ENCODE assay signal across 11 cellular contexts in genomic region chr7:158810846-158811245, GRCh38. TPM values are rescaled to one million over a fixed set of nuclear protein-coding genes. Genes with fewer than 3 reads are reported as not detected.
A peak's percentile ranks its signal among the peaks of the same experiment; 100 is the strongest.
DNase-seq lines count a peak whose midpoint lies in the region; ATAC-seq and TF ChIP-seq lines count a peak whose summit lies in the region.
"Had no signal": no experiment of that assay in that cellular context is flagged by ENCODE, and none has a peak within 500 bp of the region (broad histone marks: within the 10 kb centered on the region; RNA-seq: fewer than 3 reads in every experiment).

No MANE protein-coding gene starts in this region.

- H3K27me3 ChIP-seq in breast epithelium = no peaks in the 10 kb centered on the region
- H3K27me3 ChIP-seq in naive thymus-derived CD4-positive, alpha-beta T cell (ENCODE audit: control insufficient read depth in 2 of 2, insufficient read depth in 2 of 2, low read length in 2 of 2) = no peaks in the 10 kb centered on the region
- no peaks in the 10 kb centered on the region for H3K27me3 ChIP-seq in upper lobe of right lung

- TSS peak; percentile 60 for BruUV-seq in MCF 10A (replicated peaks; lab: Mats Ljungman, UMichigan)

- TF ChIP-seq CTCF in MCF 10A (IDR thresholded peaks at IDR 0.05; ENCODE audit: unreplicated experiment) (no peak), breast epithelium (IDR thresholded peaks at IDR 0.05) (no peak), upper lobe of right lung (IDR thresholded peaks at IDR 0.05) (no peak)

- no peaks in the 10 kb centered on the region for H3K9me3 Mint-ChIP-seq in MCF 10A (ENCODE audit: unreplicated experiment)
- H3K9me3 Mint-ChIP-seq in activated naive CD8-positive, alpha-beta T cell treated with anti-CD3 and anti-CD28 coated beads, Interleukin-2, amount 50 U/mL, for 24 hours = no peaks in the 10 kb centered on the region
- H3K9me3 Mint-ChIP-seq in naive thymus-derived CD4-positive, alpha-beta T cell = peaks cover 0 to 9% (median 0%) of the 10 kb centered on the region in 11 donors

- H3K36me3 ChIP-seq in breast epithelium (no peaks in the 10 kb centered on the region), upper lobe of right lung (peaks cover 4% of the 10 kb centered on the region)
- H3K36me3 ChIP-seq in naive thymus-derived CD4-positive, alpha-beta T cell (ENCODE audit: control insufficient read depth in 2 of 3, insufficient read depth in 3 of 3, low read length in 3 of 3) = peaks cover 0 to 17% (median 3%) of the 10 kb centered on the region in 3 experiments

- no peak overlapping the region for H3K4me3 ChIP-seq in breast epithelium
- H3K4me3 ChIP-seq in naive thymus-derived CD4-positive, alpha-beta T cell (ENCODE audit: low read length) = no peak overlapping the region
- H3K4me3 ChIP-seq in upper lobe of right lung = no peak overlapping the region

- peak overlapping the region; percentile 26 for H3K4me3 Mint-ChIP-seq in MCF 10A (ENCODE audit: unreplicated experiment)
- H3K4me3 Mint-ChIP-seq in activated naive CD8-positive, alpha-beta T cell treated with anti-CD3 and anti-CD28 coated beads, Interleukin-2, amount 50 U/mL, for 24 hours = peak overlapping the region; percentile 64
- peak overlapping the region; percentile 30 to 87 (median 68) for H3K4me3 Mint-ChIP-seq in naive thymus-derived CD4-positive, alpha-beta T cell

- H3K9me3 ChIP-seq in breast epithelium = no peaks in the 10 kb centered on the region
- H3K9me3 ChIP-seq in naive thymus-derived CD4-positive, alpha-beta T cell (ENCODE audit: control insufficient read depth in 2 of 3, low read length in 3 of 3) = no peaks in the 10 kb centered on the region
- H3K9me3 ChIP-seq in upper lobe of right lung = no peaks in the 10 kb centered on the region

- H3K4me1 Mint-ChIP-seq in MCF 10A (ENCODE audit: insufficient read depth, unreplicated experiment) = peaks cover 50% of the 10 kb centered on the region
- H3K4me1 Mint-ChIP-seq in activated naive CD8-positive, alpha-beta T cell treated with anti-CD3 and anti-CD28 coated beads, Interleukin-2, amount 50 U/mL, for 24 hours = peaks cover 80% of the 10 kb centered on the region
- H3K4me1 Mint-ChIP-seq in naive thymus-derived CD4-positive, alpha-beta T cell = peaks cover 64 to 99% (median 80%) of the 10 kb centered on the region in 7 donors

- peaks cover 0 to 8% of the 10 kb centered on the region in 2 donors for H3K4me1 ChIP-seq in breast epithelium
- peaks cover 37 to 61% of the 10 kb centered on the region in 2 donors for H3K4me1 ChIP-seq in naive thymus-derived CD4-positive, alpha-beta T cell (ENCODE audit: control insufficient read depth in 2 of 2, insufficient read depth in 2 of 2, low read length in 2 of 2)
- peaks cover 31% of the 10 kb centered on the region for H3K4me1 ChIP-seq in upper lobe of right lung

- CTCF ChIA-PET in MCF 10A (lab: Yijun Ruan, JAX) = interaction anchor here (0.5 to 2.3 kb wide), 8 partner anchors 14 to 165 kb away, joined by 3 to 7 read pairs (median 4); partner anchors contain the start of gene ESYT2
- CTCF ChIA-PET in naive thymus-derived CD4-positive, alpha-beta T cell (lab: Charles Lee) = interaction anchor here (1.3 to 3.1 kb wide), 2 partner anchors 13 to 27 kb away, joined by 3 to 26 read pairs; no protein-coding TSS in a partner anchor

- peak overlapping the region; percentile 97 for H3K27ac Mint-ChIP-seq in MCF 10A (ENCODE audit: low read depth, unreplicated experiment)
- peak overlapping the region; percentile 97 for H3K27ac Mint-ChIP-seq in activated naive CD8-positive, alpha-beta T cell treated with anti-CD3 and anti-CD28 coated beads, Interleukin-2, amount 50 U/mL, for 24 hours
- peak overlapping the region; percentile 89 to 99 (median 96) for H3K27ac Mint-ChIP-seq in naive thymus-derived CD4-positive, alpha-beta T cell

- ATAC-seq in activated naive CD8-positive, alpha-beta T cell treated with anti-CD3 and anti-CD28 coated beads, Interleukin-2, amount 50 U/mL, for 24 hours = no peak
- no peak for ATAC-seq in naive thymus-derived CD4-positive, alpha-beta T cell
- ATAC-seq in upper lobe of right lung (no peak), HG03342 (IDR thresholded peaks at IDR 0.05; ENCODE audit: unreplicated experiment) (no peak)

- intact Hi-C loops in MCF 10A (cut with micrococcal nuclease) = loop anchor here (5.0 kb wide), 1 partner anchor 46 kb away; the partner anchor contains the start of gene DYNC2I1
- intact Hi-C loops in breast epithelium (cut with DNase I; ENCODE audit: low total_unique reads) = no loop called here
- intact Hi-C loops in naive thymus-derived CD4-positive, alpha-beta T cell (cut with micrococcal nuclease) = loop anchor here (1.0 to 5.0 kb wide), 2 partner anchors 7 to 386 kb away; no protein-coding TSS in a partner anchor
- intact Hi-C loops in upper lobe of right lung (cut with DNase I) = no loop called here

- H3K36me3 Mint-ChIP-seq in MCF 10A (ENCODE audit: insufficient read depth, unreplicated experiment) = peaks cover 56% of the 10 kb centered on the region
- peaks cover 38% of the 10 kb centered on the region for H3K36me3 Mint-ChIP-seq in activated naive CD8-positive, alpha-beta T cell treated with anti-CD3 and anti-CD28 coated beads, Interleukin-2, amount 50 U/mL, for 24 hours (ENCODE audit: low read depth)
- peaks cover 3 to 44% (median 33%) of the 10 kb centered on the region in 5 donors for H3K36me3 Mint-ChIP-seq in naive thymus-derived CD4-positive, alpha-beta T cell

- H3K27ac ChIP-seq in breast epithelium (peak overlapping the region in 1 of 2 donors; percentile 86), upper lobe of right lung (peak overlapping the region; percentile 76)
- H3K27ac ChIP-seq in naive thymus-derived CD4-positive, alpha-beta T cell (ENCODE audit: low read depth, low read length) = peak overlapping the region; percentile 71
- H3K27ac ChIP-seq: KMS-11 had no signal

- POLR2A ChIA-PET in MCF 10A (lab: Yijun Ruan, JAX) = interaction anchor here (0.9 to 3.6 kb wide), 12 partner anchors 8 to 1493 kb away, joined by 3 to 32 read pairs (median 7); partner anchors contain the start of genes ESYT2 and NCAPG2
- POLR2A ChIA-PET in naive thymus-derived CD4-positive, alpha-beta T cell (lab: Charles Lee) = interaction anchor here (0.7 to 4.7 kb wide), 8 partner anchors 12 to 53 kb away, joined by 3 to 67 read pairs (median 6); partner anchors contain the start of gene ESYT2

- DNase-seq in MCF 10A (ENCODE audit: unreplicated experiment) (no peak), breast epithelium (ENCODE audit: low spot score in 2 of 2) (no peak), upper lobe of right lung (no peak), DMS53 treated with DMSO at 0.1 percent for 48 hours (lab: John Stamatoyannopoulos, UW; ENCODE audit: unreplicated experiment) (no peak), H4 (ENCODE audit: low spot score) (no peak)
- no peak for DNase-seq in activated naive CD8-positive, alpha-beta T cell treated with anti-CD3 and anti-CD28 coated beads, Interleukin-2, amount 50 U/mL, for 24 hours
- DNase-seq in naive thymus-derived CD4-positive, alpha-beta T cell = no peak
- DNase-seq: erythroblast, NCI-H2081 had no signal

- no peak for TF ChIP-seq POLR2A in breast epithelium (IDR thresholded peaks at IDR 0.05)

- no peaks in the 10 kb centered on the region for H3K27me3 Mint-ChIP-seq in MCF 10A (ENCODE audit: insufficient read depth, unreplicated experiment)
- no peaks in the 10 kb centered on the region for H3K27me3 Mint-ChIP-seq in activated naive CD8-positive, alpha-beta T cell treated with anti-CD3 and anti-CD28 coated beads, Interleukin-2, amount 50 U/mL, for 24 hours
- H3K27me3 Mint-ChIP-seq in naive thymus-derived CD4-positive, alpha-beta T cell = no peaks in the 10 kb centered on the region

RNA-seq across cellular contexts. Expression of gene ESYT2, which starts 18.5 kb away (rescaled TPM):
- total RNA-seq in MCF 10A (2022) = 74.1 and 78.6 TPM in 2 replicates
- 100 to 1,000 TPM in 2 of 3 donors, 10 to 100 TPM in 1; 97.3 to 155 (median 115) TPM for total RNA-seq in breast epithelium
- 100 to 1,000 TPM; 103 to 129 (median 113) TPM for total RNA-seq in naive thymus-derived CD4-positive, alpha-beta T cell
- 10 to 100 TPM; 46.3 to 87.2 TPM for polyA plus RNA-seq in naive thymus-derived CD4-positive, alpha-beta T cell
- 63.1 TPM for total RNA-seq in upper lobe of right lung
- 26.5 and 26.9 TPM in 2 replicates for total RNA-seq in H4 (2014; rRNA removed; shearing (Covaris generic))

RNA-seq across cellular contexts. Expression of gene DYNC2I1, which starts 45.5 kb away (rescaled TPM):
- total RNA-seq in MCF 10A (2022) (14.4 and 16.5 TPM in 2 replicates), breast epithelium (10 to 100 TPM; 20.5 to 32.8 (median 22.9) TPM), upper lobe of right lung (17.9 TPM)
- 10 to 100 TPM; 10.5 to 27.9 (median 15.4) TPM for total RNA-seq in naive thymus-derived CD4-positive, alpha-beta T cell
- polyA plus RNA-seq in naive thymus-derived CD4-positive, alpha-beta T cell = 10 to 100 TPM; 16.8 to 22.1 TPM
- 3.0 and 3.3 TPM in 2 replicates for total RNA-seq in H4 (2014; rRNA removed; shearing (Covaris generic))

Comparison
In these comparisons a context has a peak if more than half of its experiments do, and no peak if none do; other contexts are left out.
1. intact Hi-C loops: an anchor here in MCF 10A (5.0 kb wide) and naive thymus-derived CD4-positive, alpha-beta T cell (1.0 to 5.0 kb wide); none called in breast epithelium and upper lobe of right lung.